Comparison of ENCODE assay signal across 13 cellular contexts in the genomic region with DNA sequence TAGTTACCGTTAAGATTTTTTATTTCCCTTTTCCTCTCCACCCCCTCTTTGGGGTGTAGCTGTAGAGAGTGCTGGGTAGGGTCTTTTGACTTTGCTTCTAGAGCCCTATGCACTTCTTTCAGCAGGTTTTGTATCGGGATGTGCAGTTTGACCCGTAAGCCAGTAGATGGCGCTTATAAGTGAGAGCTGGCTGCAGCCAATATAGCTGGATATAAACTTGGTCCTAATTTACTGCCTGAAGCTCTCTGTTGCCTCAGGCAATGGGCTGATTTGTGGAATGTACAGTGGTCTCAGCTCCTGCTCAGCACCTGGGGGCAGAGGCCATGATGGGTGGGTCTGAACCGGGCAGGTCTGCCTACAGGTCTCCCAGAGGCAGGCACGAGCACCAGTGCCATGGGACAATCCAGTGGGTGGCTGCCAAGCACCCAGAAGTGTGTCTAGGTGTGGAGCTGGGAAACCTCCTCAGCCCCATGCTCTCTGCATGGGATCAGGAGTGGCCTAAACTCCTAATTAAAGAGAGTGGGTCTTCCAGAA.
DNase-seq lines count a peak whose midpoint lies in the region; ATAC-seq, FAIRE-seq and TF ChIP-seq lines count a peak whose summit lies in the region.
"Had no signal": no experiment of that assay in that cellular context is flagged by ENCODE, and none has a peak within 500 bp of the region (broad histone marks: within the 10 kb centered on the region; RNA-seq: fewer than 3 reads in every experiment).

No MANE protein-coding gene starts in this region.

- no peaks in the 10 kb centered on the region for H4K20me1 ChIP-seq in SU-DHL-6 (ENCODE audit: low read depth, low read length)

- no peak for FAIRE-seq in urothelium cell line (lab: Jason Lieb, UNC)

- peak; percentile 0 for DNase-seq in KG1 (lab: John Stamatoyannopoulos, UW)
- no peak for DNase-seq in lower lobe of right lung
- no peak for DNase-seq in urothelium cell line (ENCODE audit: low spot score)
- DNase-seq in CD4-positive, alpha-beta T cell: no peak
- DNase-seq: activated CD4-positive, alpha-beta T cell treated with anti-CD3 and anti-CD28 coated beads, Interleukin-2, amount 10 ng/mL, durations not matched to agents 7 days and 5 days; activated gamma-delta T cell; NCI-H2227 treated with DMSO at 0.1 percent for 48 hours had no signal

- H3K36me3 ChIP-seq in SU-DHL-6 (ENCODE audit: low read length): no peaks in the 10 kb centered on the region
- no peaks in the 10 kb centered on the region for H3K36me3 ChIP-seq in lower lobe of right lung
- H3K36me3 ChIP-seq: neutrophil had no signal

- H3K4me2 ChIP-seq in SU-DHL-6 (ENCODE audit: low read depth, low read length, poor library complexity, severe bottlenecking): no peak overlapping the region

- H3K27ac ChIP-seq in SU-DHL-6 (ENCODE audit: low read depth, low read length) (no peak overlapping the region), lower lobe of right lung (no peak overlapping the region)
- H3K27ac ChIP-seq in CD4-positive, alpha-beta T cell (ENCODE audit: low read depth, low read length): no peak overlapping the region
- H3K27ac ChIP-seq: neutrophil, SK-N-MC had no signal

- intact Hi-C loops in lower lobe of right lung (cut with DNase I): no loop called here
- intact Hi-C loops in CD4-positive, alpha-beta T cell (cut with DNase I, micrococcal nuclease): no loop called here

- H3K4me1 Mint-ChIP-seq in CD4-positive, alpha-beta T cell (ENCODE audit: low read depth): no peaks in the 10 kb centered on the region
- H3K4me1 Mint-ChIP-seq: activated CD4-positive, alpha-beta T cell treated with anti-CD3 and anti-CD28 coated beads, Interleukin-2, amount 10 ng/mL, durations not matched to agents 7 days and 5 days; central memory CD8-positive, alpha-beta T cell had no signal

- H3K4me1 ChIP-seq in lower lobe of right lung: no peaks in the 10 kb centered on the region

- POLR2A ChIA-PET in CD4-positive, alpha-beta T cell (lab: Charles Lee): no interaction called here

- H3K4me3 ChIP-seq in SU-DHL-6 (ENCODE audit: insufficient read depth, low read length, poor library complexity, severe bottlenecking) (no peak overlapping the region), lower lobe of right lung (no peak overlapping the region)
- H3K4me3 ChIP-seq: SK-N-MC had no signal

- TF ChIP-seq CTCF in GM12872 (IDR thresholded peaks at IDR 0.05; ENCODE audit: insufficient read depth, low read depth, low read length) (peak; percentile 38; the same call in 2 of the 3 replicates), SU-DHL-6 (IDR thresholded peaks at IDR 0.05; ENCODE audit: insufficient read depth, low read length, poor library complexity, severe bottlenecking) (peak; percentile 24), lower lobe of right lung (IDR thresholded peaks at IDR 0.05) (peak; percentile 11)
- TF ChIP-seq CTCF in CD4-positive, alpha-beta T cell (IDR thresholded peaks at IDR 0.05): no peak

- H3K4me3 Mint-ChIP-seq in CD4-positive, alpha-beta T cell: no peak overlapping the region
- H3K4me3 Mint-ChIP-seq: activated CD4-positive, alpha-beta T cell treated with anti-CD3 and anti-CD28 coated beads, Interleukin-2, amount 10 ng/mL, durations not matched to agents 7 days and 5 days; central memory CD8-positive, alpha-beta T cell had no signal

- no peaks in the 10 kb centered on the region for H3K27me3 ChIP-seq in SU-DHL-6 (ENCODE audit: low read length)
- H3K27me3 ChIP-seq in lower lobe of right lung (ENCODE audit: low read depth): no peaks in the 10 kb centered on the region
- H3K27me3 ChIP-seq in CD4-positive, alpha-beta T cell (ENCODE audit: control insufficient read depth, insufficient read depth, low read length): no peaks in the 10 kb centered on the region
- H3K27me3 ChIP-seq: neutrophil had no signal

- H3K36me3 Mint-ChIP-seq in CD4-positive, alpha-beta T cell (ENCODE audit: low read depth): no peaks in the 10 kb centered on the region

- CTCF ChIA-PET in CD4-positive, alpha-beta T cell (lab: Charles Lee): no interaction called here

- H3K9me3 Mint-ChIP-seq in CD4-positive, alpha-beta T cell: no peaks in the 10 kb centered on the region
- H3K9me3 Mint-ChIP-seq: activated CD4-positive, alpha-beta T cell treated with anti-CD3 and anti-CD28 coated beads, Interleukin-2, amount 10 ng/mL, durations not matched to agents 7 days and 5 days had no signal

- no peak overlapping the region for H2AFZ ChIP-seq in SU-DHL-6 (ENCODE audit: low read depth, low read length, severe bottlenecking)

- no peaks in the 10 kb centered on the region for H3K27me3 Mint-ChIP-seq in CD4-positive, alpha-beta T cell
- H3K27me3 Mint-ChIP-seq: activated CD4-positive, alpha-beta T cell treated with anti-CD3 and anti-CD28 coated beads, Interleukin-2, amount 10 ng/mL, durations not matched to agents 7 days and 5 days; central memory CD8-positive, alpha-beta T cell had no signal

- ATAC-seq in lower lobe of right lung: no peak
- no peak for ATAC-seq in esophagus mucosa
- ATAC-seq in CD4-positive, alpha-beta T cell (ENCODE audit: poor library complexity): no peak

- no peaks in the 10 kb centered on the region for H3K9me2 ChIP-seq in SU-DHL-6 (replicated peaks; ENCODE audit: insufficient read depth, low read length)

- H3K79me2 ChIP-seq in SU-DHL-6 (ENCODE audit: insufficient read depth, low read length): no peaks in the 10 kb centered on the region

- no peak overlapping the region for H3K27ac Mint-ChIP-seq in CD4-positive, alpha-beta T cell
- H3K27ac Mint-ChIP-seq: activated CD4-positive, alpha-beta T cell treated with anti-CD3 and anti-CD28 coated beads, Interleukin-2, amount 10 ng/mL, durations not matched to agents 7 days and 5 days had no signal

- H3K9me3 ChIP-seq in SU-DHL-6 (ENCODE audit: insufficient read depth, low read length): no peaks in the 10 kb centered on the region
- H3K9me3 ChIP-seq in lower lobe of right lung: no peaks in the 10 kb centered on the region
- peaks cover 5% of the 10 kb centered on the region for H3K9me3 ChIP-seq in CD4-positive, alpha-beta T cell (ENCODE audit: control insufficient read depth, low read length)
- H3K9me3 ChIP-seq: neutrophil had no signal

- H3F3A ChIP-seq in SU-DHL-6 (ENCODE audit: insufficient read depth): no peaks in the 10 kb centered on the region

- no peak overlapping the region for H3K9ac ChIP-seq in SU-DHL-6 (ENCODE audit: low read length)
